8 cellular contexts compared by ENCODE assay signal in genomic region chr12:110282956-110283817, GRCh38. TPM values are rescaled to one million over a fixed set of nuclear protein-coding genes. Genes with fewer than 3 reads are reported as not detected.
DNase-seq lines count a peak whose midpoint lies in the region; ATAC-seq and TF ChIP-seq lines count a peak whose summit lies in the region.

No MANE protein-coding gene starts in this region.

- H3K36me3 ChIP-seq in heart left ventricle: peaks cover 0 to 55% (median 46%) of the 10 kb centered on the region in 9 donors
- H3K36me3 ChIP-seq in liver (ENCODE audit: control insufficient read depth in 4 of 4, insufficient read depth in 3 of 4, low read depth in 1 of 4, low read length in 3 of 4): peaks cover 0 to 15% (median 6%) of the 10 kb centered on the region in 4 donors
- peaks cover 0 to 5% of the 10 kb centered on the region in 2 donors for H3K36me3 ChIP-seq in vagina

- H3K4me3 ChIP-seq in heart left ventricle: peak overlapping the region; percentile 76 to 96 (median 92)
- peak overlapping the region; percentile 84 to 99 (median 91) for H3K4me3 ChIP-seq in liver (ENCODE audit: low read depth in 1 of 3, low read length in 3 of 3)
- H3K4me3 ChIP-seq in vagina: peak overlapping the region; percentile 80 to 98

- peak overlapping the region; percentile 96 for H3K4me3 Mint-ChIP-seq in activated naive CD8-positive, alpha-beta T cell treated with anti-CD3 and anti-CD28 coated beads for 36 hours

- intact Hi-C loops in heart left ventricle (cut with DNase I): loop anchor here in 9 of 10 donors (5.0 to 10.0 kb wide), 5 partner anchors 36 to 178 kb away; no protein-coding TSS in a partner anchor
- intact Hi-C loops in Right ventricle myocardium superior (cut with DNase I): loop anchor here (5.0 kb wide), 2 partner anchors 36 to 61 kb away; no protein-coding TSS in a partner anchor
- intact Hi-C loops in vagina (cut with DNase I): loop anchor here (5.0 kb wide), 2 partner anchors 161 to 176 kb away; partner anchors contain the start of gene IFT81

- peak overlapping the region; percentile 78 to 84 for H3K9ac ChIP-seq in liver (ENCODE audit: low read depth in 1 of 2, low read length in 2 of 2)

- peaks cover 52% of the 10 kb centered on the region for H3K4me1 Mint-ChIP-seq in activated naive CD8-positive, alpha-beta T cell treated with anti-CD3 and anti-CD28 coated beads for 36 hours

- H3K27me3 ChIP-seq in heart left ventricle: no peaks in the 10 kb centered on the region
- H3K27me3 ChIP-seq in liver (ENCODE audit: control insufficient read depth in 4 of 4, insufficient read depth in 4 of 4, low read length in 3 of 4): no peaks in the 10 kb centered on the region
- no peaks in the 10 kb centered on the region for H3K27me3 ChIP-seq in vagina

- DNase-seq in heart left ventricle (peak in 1 of 5 donors; percentile 63), Right ventricle myocardium superior (no peak), vagina (ENCODE audit: extremely low spot score in 2 of 2) (no peak), NCI-H2171 (lab: John Stamatoyannopoulos, UW) (no peak)
- no peak for DNase-seq in activated naive CD8-positive, alpha-beta T cell treated with anti-CD3 and anti-CD28 coated beads for 36 hours

- ATAC-seq in heart left ventricle (peak; percentile 18 to 45 (median 22)), Right ventricle myocardium superior (ENCODE audit: poor library complexity) (no peak), HG03469 (IDR thresholded peaks at IDR 0.05; ENCODE audit: unreplicated experiment) (no peak), GM19351 (IDR thresholded peaks at IDR 0.05; ENCODE audit: unreplicated experiment) (no peak)

- no peak for TF ChIP-seq CTCF in heart left ventricle (IDR thresholded peaks at IDR 0.05)
- no peak for TF ChIP-seq CTCF in liver (IDR thresholded peaks at IDR 0.05; ENCODE audit: low read depth, low read length, missing input control)
- no peak for TF ChIP-seq CTCF in vagina (IDR thresholded peaks at IDR 0.05)

- TF ChIP-seq POLR2A in heart left ventricle (IDR thresholded peaks at IDR 0.05) (no peak), vagina (IDR thresholded peaks at IDR 0.05) (no peak)

- peak overlapping the region; percentile 95 for H3K27ac Mint-ChIP-seq in activated naive CD8-positive, alpha-beta T cell treated with anti-CD3 and anti-CD28 coated beads for 36 hours

- H3K9me3 ChIP-seq in heart left ventricle (no peaks in the 10 kb centered on the region), liver (ENCODE audit: control insufficient read depth in 4 of 4, low read length in 3 of 4) (no peaks in the 10 kb centered on the region), vagina (no peaks in the 10 kb centered on the region)

- no peaks in the 10 kb centered on the region for H3K9me3 Mint-ChIP-seq in activated naive CD8-positive, alpha-beta T cell treated with anti-CD3 and anti-CD28 coated beads for 36 hours

- no peak for TF ChIP-seq RAD21 in liver (IDR thresholded peaks at IDR 0.05)

- WGBS in heart left ventricle, 4 donors: 12 to 22% (median 18%) methylated on average over 7 of the region's 7 CpGs
- WGBS in liver: 18% methylated on average over 7 of the region's 7 CpGs

- H3K27ac ChIP-seq in heart left ventricle (peak overlapping the region; percentile 91 to 100 (median 98)), liver (ENCODE audit: low read depth in 1 of 2, low read length in 2 of 2) (peak overlapping the region; percentile 9 to 43), vagina (peak overlapping the region; percentile 97)

- H3K36me3 Mint-ChIP-seq in activated naive CD8-positive, alpha-beta T cell treated with anti-CD3 and anti-CD28 coated beads for 36 hours: peaks cover 43% of the 10 kb centered on the region

- H3K4me1 ChIP-seq in heart left ventricle (peaks cover 0 to 72% (median 48%) of the 10 kb centered on the region in 12 donors), liver (ENCODE audit: control insufficient read depth in 4 of 4, insufficient read depth in 4 of 4, low read length in 3 of 4) (peaks cover 10 to 55% (median 37%) of the 10 kb centered on the region in 4 donors), vagina (peaks cover 66% of the 10 kb centered on the region)

- peaks cover 3% of the 10 kb centered on the region for H3K27me3 Mint-ChIP-seq in activated naive CD8-positive, alpha-beta T cell treated with anti-CD3 and anti-CD28 coated beads for 36 hours

TF ChIP-seq in liver, 16 proteins besides CTCF, POLR2A, EP300 and RAD21:
- TF ChIP-seq HNF4G (IDR thresholded peaks at IDR 0.05): no peak
- TF ChIP-seq YY1 (IDR thresholded peaks at IDR 0.05): peak; percentile 43
- no peak for TF ChIP-seq JUND (IDR thresholded peaks at IDR 0.05)

RNA-seq across cellular contexts. Expression of gene ATP2A2, which starts 2.1 kb away (rescaled TPM):
- total RNA-seq in heart left ventricle: 1,000 to 10,000 TPM; 1,194 to 2,963 (median 1,871) TPM
- polyA plus RNA-seq in heart left ventricle: 1,000 to 10,000 TPM in 1 of 2 donors, 100 to 1,000 TPM in 1; 494 to 1,113 TPM
- total RNA-seq in Right ventricle myocardium superior: 3,087 TPM
- total RNA-seq in activated naive CD8-positive, alpha-beta T cell treated with anti-CD3 and anti-CD28 coated beads for 36 hours: 100 to 1,000 TPM; 148 to 151 TPM
- total RNA-seq in liver: 100 to 1,000 TPM in 1 of 2 donors, 10 to 100 TPM in 1; 60.8 to 198 TPM
- polyA plus RNA-seq in liver: 10 to 100 TPM; 20.9 to 74.3 TPM
- total RNA-seq in vagina: 127 TPM

Comparison
In these comparisons a context has a peak if more than half of its experiments do, and no peak if none do; other contexts are left out.
1. ATAC-seq: peak in heart left ventricle (4 of 4); none in Right ventricle myocardium superior (single experiment), HG03469 (single experiment) and GM19351 (single experiment).
2. H3K27ac ChIP-seq: peak in every context shown above with its lines; median percentile 98 in heart left ventricle; 97 in vagina; 26 in liver.
3. Peak in every context shown above with its lines, with median percentiles within 50 percentile points of each other: H3K4me3 ChIP-seq.